1 cellular context compared by ENCODE assay signal in the genomic region with DNA sequence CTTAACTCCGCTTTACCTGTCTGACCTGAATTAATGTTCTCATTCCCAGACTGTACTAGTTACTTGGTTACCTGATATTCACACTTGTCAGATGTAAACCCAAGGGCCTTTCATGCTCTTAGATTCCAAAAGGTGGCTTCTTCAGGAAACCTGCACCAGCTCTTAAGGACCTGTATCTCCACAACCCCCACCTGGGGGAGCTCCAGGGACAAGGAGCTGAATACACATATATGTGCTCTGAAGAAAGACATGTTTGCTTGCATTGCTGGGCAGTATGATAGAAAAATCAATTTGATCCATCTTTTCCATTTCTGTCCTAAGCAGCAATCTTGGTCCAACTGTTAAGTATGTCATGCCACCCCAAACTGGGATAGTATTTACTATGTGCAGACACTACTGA.
TF ChIP-seq lines count a peak whose summit lies in the region.

No MANE protein-coding gene starts in this region.

TF ChIP-seq in Ishikawa, 13 proteins besides CTCF, POLR2A, EP300 and RAD21 (continued from another document):
- TF ChIP-seq, protein P1, sequence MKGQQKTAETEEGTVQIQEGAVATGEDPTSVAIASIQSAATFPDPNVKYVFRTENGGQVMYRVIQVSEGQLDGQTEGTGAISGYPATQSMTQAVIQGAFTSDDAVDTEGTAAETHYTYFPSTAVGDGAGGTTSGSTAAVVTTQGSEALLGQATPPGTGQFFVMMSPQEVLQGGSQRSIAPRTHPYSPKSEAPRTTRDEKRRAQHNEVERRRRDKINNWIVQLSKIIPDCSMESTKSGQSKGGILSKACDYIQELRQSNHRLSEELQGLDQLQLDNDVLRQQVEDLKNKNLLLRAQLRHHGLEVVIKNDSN (IDR thresholded peaks at IDR 0.05): no peak
